ENCODE assay signal across 1 cellular context in the genomic region with DNA sequence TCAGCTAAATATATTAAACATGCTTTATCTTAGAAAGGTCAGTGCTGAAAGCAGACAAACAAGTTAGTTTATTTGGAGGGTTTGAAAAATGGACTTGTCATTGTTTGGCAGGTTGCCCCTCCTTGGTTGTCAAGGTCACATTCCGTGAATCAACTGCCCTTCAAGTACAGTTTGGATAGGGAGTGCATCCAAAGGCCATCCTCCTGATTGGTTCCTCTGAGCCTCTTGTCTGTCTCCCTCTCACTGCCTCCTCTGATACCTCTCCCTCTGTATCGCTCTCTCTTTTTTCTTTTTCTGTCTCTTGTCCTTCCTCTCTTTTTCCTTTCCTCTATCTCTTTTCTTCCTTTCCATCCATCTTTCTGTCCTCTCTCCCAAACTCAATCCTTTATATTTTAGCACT.
A peak's percentile ranks its signal among the peaks of the same experiment; 100 is the strongest.
TF ChIP-seq lines count a peak whose summit lies in the region.

No MANE protein-coding gene starts in this region.

TF ChIP-seq in HepG2, 621 proteins besides CTCF, POLR2A, EP300 and RAD21 (continued from another document):
- TF ChIP-seq, protein P1, sequence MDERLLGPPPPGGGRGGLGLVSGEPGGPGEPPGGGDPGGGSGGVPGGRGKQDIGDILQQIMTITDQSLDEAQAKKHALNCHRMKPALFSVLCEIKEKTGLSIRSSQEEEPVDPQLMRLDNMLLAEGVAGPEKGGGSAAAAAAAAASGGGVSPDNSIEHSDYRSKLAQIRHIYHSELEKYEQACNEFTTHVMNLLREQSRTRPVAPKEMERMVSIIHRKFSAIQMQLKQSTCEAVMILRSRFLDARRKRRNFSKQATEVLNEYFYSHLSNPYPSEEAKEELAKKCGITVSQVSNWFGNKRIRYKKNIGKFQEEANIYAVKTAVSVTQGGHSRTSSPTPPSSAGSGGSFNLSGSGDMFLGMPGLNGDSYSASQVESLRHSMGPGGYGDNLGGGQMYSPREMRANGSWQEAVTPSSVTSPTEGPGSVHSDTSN (CRISPR knock-in tag; IDR thresholded peaks at IDR 0.05): peak; percentile 65
- TF ChIP-seq FOXJ3 (CRISPR knock-in tag; IDR thresholded peaks at IDR 0.05; ENCODE audit: borderline replicate concordance) (peak; percentile 75; the same call in 1 of the 2 replicates), GFI1 (CRISPR knock-in tag; IDR thresholded peaks at IDR 0.05; ENCODE audit: borderline replicate concordance) (peak; percentile 52; the same call in 1 of the 2 replicates), ZNF264 (CRISPR knock-in tag; IDR thresholded peaks at IDR 0.05) (0 out of 2 replicates have a peak, but pooled peaks have one; percentile 64), ISL2 (CRISPR knock-in tag; IDR thresholded peaks at IDR 0.05) (peak; percentile 80), TEAD3 (CRISPR knock-in tag; optimal IDR thresholded peaks at IDR 0.05; ENCODE audit: borderline replicate concordance) (peak; percentile 95), RCOR2 (CRISPR knock-in tag; IDR thresholded peaks at IDR 0.05) (0 out of 2 replicates have a peak, but pooled peaks have one; percentile 32), ZNF3 (CRISPR knock-in tag; IDR thresholded peaks at IDR 0.05) (no peak), BCL6 (CRISPR knock-in tag; IDR thresholded peaks at IDR 0.05) (peak; percentile 92), GABPB1 (CRISPR knock-in tag; IDR thresholded peaks at IDR 0.05) (no peak), ESRRA (CRISPR knock-in tag; IDR thresholded peaks at IDR 0.05; ENCODE audit: low read depth) (peak; percentile 97), REXO4 (CRISPR knock-in tag; IDR thresholded peaks at IDR 0.05; ENCODE audit: borderline replicate concordance) (no peak), RXRA (CRISPR knock-in tag; IDR thresholded peaks at IDR 0.05) (peak; percentile 87; the same call in 1 of the 2 replicates), RXRB (CRISPR knock-in tag; IDR thresholded peaks at IDR 0.05; ENCODE audit: borderline replicate concordance) (peak; percentile 88), SOX5 (CRISPR knock-in tag; IDR thresholded peaks at IDR 0.05; ENCODE audit: borderline replicate concordance) (peak; percentile 92), HDAC1 (CRISPR knock-in tag; IDR thresholded peaks at IDR 0.05) (0 out of 2 replicates have a peak, but pooled peaks have one; percentile 20), ZMYM4 (CRISPR knock-in tag; IDR thresholded peaks at IDR 0.05) (peak; percentile 90), ZNF484 (CRISPR knock-in tag; IDR thresholded peaks at IDR 0.05; ENCODE audit: borderline replicate concordance, low read depth) (no peak), ATAD3A (CRISPR knock-in tag; IDR thresholded peaks at IDR 0.05) (no peak), RFXAP (CRISPR knock-in tag; IDR thresholded peaks at IDR 0.05; ENCODE audit: borderline replicate concordance) (peak; percentile 77), ZNF878 (CRISPR knock-in tag; IDR thresholded peaks at IDR 0.05) (peak; percentile 56; the same call in 1 of the 2 replicates)
- TF ChIP-seq, protein P2, sequence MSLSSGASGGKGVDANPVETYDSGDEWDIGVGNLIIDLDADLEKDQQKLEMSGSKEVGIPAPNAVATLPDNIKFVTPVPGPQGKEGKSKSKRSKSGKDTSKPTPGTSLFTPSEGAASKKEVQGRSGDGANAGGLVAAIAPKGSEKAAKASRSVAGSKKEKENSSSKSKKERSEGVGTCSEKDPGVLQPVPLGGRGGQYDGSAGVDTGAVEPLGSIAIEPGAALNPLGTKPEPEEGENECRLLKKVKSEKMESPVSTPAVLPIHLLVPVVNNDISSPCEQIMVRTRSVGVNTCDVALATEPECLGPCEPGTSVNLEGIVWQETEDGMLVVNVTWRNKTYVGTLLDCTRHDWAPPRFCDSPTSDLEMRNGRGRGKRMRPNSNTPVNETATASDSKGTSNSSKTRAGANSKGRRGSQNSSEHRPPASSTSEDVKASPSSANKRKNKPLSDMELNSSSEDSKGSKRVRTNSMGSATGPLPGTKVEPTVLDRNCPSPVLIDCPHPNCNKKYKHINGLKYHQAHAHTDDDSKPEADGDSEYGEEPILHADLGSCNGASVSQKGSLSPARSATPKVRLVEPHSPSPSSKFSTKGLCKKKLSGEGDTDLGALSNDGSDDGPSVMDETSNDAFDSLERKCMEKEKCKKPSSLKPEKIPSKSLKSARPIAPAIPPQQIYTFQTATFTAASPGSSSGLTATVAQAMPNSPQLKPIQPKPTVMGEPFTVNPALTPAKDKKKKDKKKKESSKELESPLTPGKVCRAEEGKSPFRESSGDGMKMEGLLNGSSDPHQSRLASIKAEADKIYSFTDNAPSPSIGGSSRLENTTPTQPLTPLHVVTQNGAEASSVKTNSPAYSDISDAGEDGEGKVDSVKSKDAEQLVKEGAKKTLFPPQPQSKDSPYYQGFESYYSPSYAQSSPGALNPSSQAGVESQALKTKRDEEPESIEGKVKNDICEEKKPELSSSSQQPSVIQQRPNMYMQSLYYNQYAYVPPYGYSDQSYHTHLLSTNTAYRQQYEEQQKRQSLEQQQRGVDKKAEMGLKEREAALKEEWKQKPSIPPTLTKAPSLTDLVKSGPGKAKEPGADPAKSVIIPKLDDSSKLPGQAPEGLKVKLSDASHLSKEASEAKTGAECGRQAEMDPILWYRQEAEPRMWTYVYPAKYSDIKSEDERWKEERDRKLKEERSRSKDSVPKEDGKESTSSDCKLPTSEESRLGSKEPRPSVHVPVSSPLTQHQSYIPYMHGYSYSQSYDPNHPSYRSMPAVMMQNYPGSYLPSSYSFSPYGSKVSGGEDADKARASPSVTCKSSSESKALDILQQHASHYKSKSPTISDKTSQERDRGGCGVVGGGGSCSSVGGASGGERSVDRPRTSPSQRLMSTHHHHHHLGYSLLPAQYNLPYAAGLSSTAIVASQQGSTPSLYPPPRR (CRISPR knock-in tag; IDR thresholded peaks at IDR 0.05; ENCODE audit: borderline replicate concordance): peak; percentile 68; the same call in 1 of the 2 replicates
- TF ChIP-seq, protein P3, sequence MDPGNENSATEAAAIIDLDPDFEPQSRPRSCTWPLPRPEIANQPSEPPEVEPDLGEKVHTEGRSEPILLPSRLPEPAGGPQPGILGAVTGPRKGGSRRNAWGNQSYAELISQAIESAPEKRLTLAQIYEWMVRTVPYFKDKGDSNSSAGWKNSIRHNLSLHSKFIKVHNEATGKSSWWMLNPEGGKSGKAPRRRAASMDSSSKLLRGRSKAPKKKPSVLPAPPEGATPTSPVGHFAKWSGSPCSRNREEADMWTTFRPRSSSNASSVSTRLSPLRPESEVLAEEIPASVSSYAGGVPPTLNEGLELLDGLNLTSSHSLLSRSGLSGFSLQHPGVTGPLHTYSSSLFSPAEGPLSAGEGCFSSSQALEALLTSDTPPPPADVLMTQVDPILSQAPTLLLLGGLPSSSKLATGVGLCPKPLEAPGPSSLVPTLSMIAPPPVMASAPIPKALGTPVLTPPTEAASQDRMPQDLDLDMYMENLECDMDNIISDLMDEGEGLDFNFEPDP (CRISPR knock-in tag; conservative IDR thresholded peaks at IDR 0.05): no peak
- TF ChIP-seq, protein P4, sequence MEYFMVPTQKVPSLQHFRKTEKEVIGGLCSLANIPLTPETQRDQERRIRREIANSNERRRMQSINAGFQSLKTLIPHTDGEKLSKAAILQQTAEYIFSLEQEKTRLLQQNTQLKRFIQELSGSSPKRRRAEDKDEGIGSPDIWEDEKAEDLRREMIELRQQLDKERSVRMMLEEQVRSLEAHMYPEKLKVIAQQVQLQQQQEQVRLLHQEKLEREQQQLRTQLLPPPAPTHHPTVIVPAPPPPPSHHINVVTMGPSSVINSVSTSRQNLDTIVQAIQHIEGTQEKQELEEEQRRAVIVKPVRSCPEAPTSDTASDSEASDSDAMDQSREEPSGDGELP (IDR thresholded peaks at IDR 0.05; ENCODE audit: borderline replicate concordance, low read depth): no peak
- TF ChIP-seq, protein P5, sequence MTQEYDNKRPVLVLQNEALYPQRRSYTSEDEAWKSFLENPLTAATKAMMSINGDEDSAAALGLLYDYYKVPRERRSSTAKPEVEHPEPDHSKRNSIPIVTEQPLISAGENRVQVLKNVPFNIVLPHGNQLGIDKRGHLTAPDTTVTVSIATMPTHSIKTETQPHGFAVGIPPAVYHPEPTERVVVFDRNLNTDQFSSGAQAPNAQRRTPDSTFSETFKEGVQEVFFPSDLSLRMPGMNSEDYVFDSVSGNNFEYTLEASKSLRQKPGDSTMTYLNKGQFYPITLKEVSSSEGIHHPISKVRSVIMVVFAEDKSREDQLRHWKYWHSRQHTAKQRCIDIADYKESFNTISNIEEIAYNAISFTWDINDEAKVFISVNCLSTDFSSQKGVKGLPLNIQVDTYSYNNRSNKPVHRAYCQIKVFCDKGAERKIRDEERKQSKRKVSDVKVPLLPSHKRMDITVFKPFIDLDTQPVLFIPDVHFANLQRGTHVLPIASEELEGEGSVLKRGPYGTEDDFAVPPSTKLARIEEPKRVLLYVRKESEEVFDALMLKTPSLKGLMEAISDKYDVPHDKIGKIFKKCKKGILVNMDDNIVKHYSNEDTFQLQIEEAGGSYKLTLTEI (CRISPR knock-in tag; conservative IDR thresholded peaks at IDR 0.05): no peak
- TF ChIP-seq, protein P6, sequence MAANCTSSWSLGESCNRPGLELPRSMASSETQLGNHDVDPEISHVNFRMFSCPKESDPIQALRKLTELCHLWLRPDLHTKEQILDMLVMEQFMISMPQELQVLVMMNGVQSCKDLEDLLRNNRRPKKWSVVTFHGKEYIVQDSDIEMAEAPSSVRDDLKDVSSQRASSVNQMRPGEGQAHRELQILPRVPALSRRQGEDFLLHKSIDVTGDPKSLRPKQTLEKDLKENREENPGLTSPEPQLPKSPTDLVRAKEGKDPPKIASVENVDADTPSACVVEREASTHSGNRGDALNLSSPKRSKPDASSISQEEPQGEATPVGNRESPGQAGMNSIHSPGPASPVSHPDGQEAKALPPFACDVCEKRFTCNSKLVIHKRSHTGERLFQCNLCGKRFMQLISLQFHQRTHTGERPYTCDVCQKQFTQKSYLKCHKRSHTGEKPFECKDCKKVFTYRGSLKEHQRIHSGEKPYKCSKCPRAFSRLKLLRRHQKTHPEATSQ (CRISPR knock-in tag; IDR thresholded peaks at IDR 0.05; ENCODE audit: borderline replicate concordance): peak; percentile 30; the same call in 1 of the 2 replicates
